Comparison of ENCODE assay signal across 11 cellular contexts in genomic region chr10:8444630-8445029, GRCh38.
DNase-seq lines count a peak whose midpoint lies in the region; ATAC-seq and TF ChIP-seq lines count a peak whose summit lies in the region.
"Had no signal": no experiment of that assay in that cellular context is flagged by ENCODE, and none has a peak within 500 bp of the region (broad histone marks: within the 10 kb centered on the region; RNA-seq: fewer than 3 reads in every experiment).

No MANE protein-coding gene starts in this region.

- peak; percentile 100 for ATAC-seq in activated naive CD8-positive, alpha-beta T cell treated with anti-CD3 and anti-CD28 coated beads, Interleukin-2, amount 10 ng/mL, durations not matched to agents 7 days and 5 days (ENCODE audit: low read depth)
- ATAC-seq in psoas muscle: no peak
- ATAC-seq in GM18519 (IDR thresholded peaks at IDR 0.05; ENCODE audit: low FRiP score, unreplicated experiment): no peak
- ATAC-seq in GM21528 (IDR thresholded peaks at IDR 0.05; ENCODE audit: low FRiP score, unreplicated experiment): no peak
- ATAC-seq in HG03025 (IDR thresholded peaks at IDR 0.05; ENCODE audit: low FRiP score, unreplicated experiment): no peak

- H3K9me3 ChIP-seq in psoas muscle (no peaks in the 10 kb centered on the region), smooth muscle cell (replicated peaks; ENCODE audit: low read depth) (no peaks in the 10 kb centered on the region)
- H3K9me3 ChIP-seq: HAP-1 had no signal

- peaks cover 22% of the 10 kb centered on the region for H3K27me3 Mint-ChIP-seq in activated naive CD8-positive, alpha-beta T cell treated with anti-CD3 and anti-CD28 coated beads, Interleukin-2, amount 10 ng/mL, durations not matched to agents 7 days and 5 days

- no peaks in the 10 kb centered on the region for H3K9me3 Mint-ChIP-seq in activated naive CD8-positive, alpha-beta T cell treated with anti-CD3 and anti-CD28 coated beads, Interleukin-2, amount 10 ng/mL, durations not matched to agents 7 days and 5 days

- no peaks in the 10 kb centered on the region for H3K36me3 ChIP-seq in psoas muscle (ENCODE audit: insufficient read depth in 1 of 2, low read depth in 1 of 2)
- no peaks in the 10 kb centered on the region for H3K36me3 ChIP-seq in smooth muscle cell (ENCODE audit: low read depth)
- H3K36me3 ChIP-seq: HAP-1 had no signal

- no peak overlapping the region for H3K27ac Mint-ChIP-seq in activated naive CD8-positive, alpha-beta T cell treated with anti-CD3 and anti-CD28 coated beads, Interleukin-2, amount 10 ng/mL, durations not matched to agents 7 days and 5 days

- H3K4me3 ChIP-seq in Jurkat, Clone E6-1 (ENCODE audit: low read length): no peak overlapping the region
- no peak overlapping the region for H3K4me3 ChIP-seq in psoas muscle
- H3K4me3 ChIP-seq in smooth muscle cell: no peak overlapping the region
- H3K4me3 ChIP-seq: HAP-1 had no signal

- H4K20me1 ChIP-seq in smooth muscle cell (ENCODE audit: low read depth): no peaks in the 10 kb centered on the region

- H3K27me3 ChIP-seq in psoas muscle (ENCODE audit: insufficient read depth in 3 of 3, low read length in 2 of 3) (peaks cover 0 to 3% (median 2%) of the 10 kb centered on the region in 3 donors), smooth muscle cell (ENCODE audit: low read depth) (peaks cover 54% of the 10 kb centered on the region)

- H3K9ac ChIP-seq in smooth muscle cell (ENCODE audit: low read depth): no peak overlapping the region

- no peak overlapping the region for H3K4me3 Mint-ChIP-seq in activated naive CD8-positive, alpha-beta T cell treated with anti-CD3 and anti-CD28 coated beads, Interleukin-2, amount 10 ng/mL, durations not matched to agents 7 days and 5 days

- H3K36me3 Mint-ChIP-seq in activated naive CD8-positive, alpha-beta T cell treated with anti-CD3 and anti-CD28 coated beads, Interleukin-2, amount 10 ng/mL, durations not matched to agents 7 days and 5 days: no peaks in the 10 kb centered on the region

- peaks cover 9% of the 10 kb centered on the region for H3K4me1 Mint-ChIP-seq in activated naive CD8-positive, alpha-beta T cell treated with anti-CD3 and anti-CD28 coated beads, Interleukin-2, amount 10 ng/mL, durations not matched to agents 7 days and 5 days

- peak; percentile 13 for TF ChIP-seq CTCF in psoas muscle (IDR thresholded peaks at IDR 0.05)
- TF ChIP-seq CTCF in smooth muscle cell (IDR thresholded peaks at IDR 0.05; ENCODE audit: borderline replicate concordance, insufficient read depth, poor library complexity, severe bottlenecking): no peak

- intact Hi-C loops in psoas muscle (cut with DNase I): no loop called here

- 14 to 19% (median 15%) methylated on average over 7 of the region's 7 CpGs for WGBS in psoas muscle, 3 donors
- 25% methylated on average over 7 of the region's 7 CpGs for WGBS in smooth muscle cell (ENCODE audit: low lambda C conversion rate)

- H3F3A ChIP-seq in smooth muscle cell (ENCODE audit: low read depth): no peaks in the 10 kb centered on the region

- peak; percentile 25 for DNase-seq in Daoy (ENCODE audit: low read depth)
- peak; percentile 57 for DNase-seq in Jurkat, Clone E6-1 (ENCODE audit: low read depth, low spot score)
- DNase-seq in activated naive CD8-positive, alpha-beta T cell treated with anti-CD3 and anti-CD28 coated beads, Interleukin-2, amount 10 ng/mL, durations not matched to agents 7 days and 5 days: peak; percentile 45
- no peak for DNase-seq in psoas muscle
- DNase-seq in smooth muscle cell (lab: John Stamatoyannopoulos, UW; ENCODE audit: unreplicated experiment): no peak
- DNase-seq: kidney glomerular epithelial cell, NCI-H1048 had no signal

- no peak overlapping the region for H3K4me2 ChIP-seq in smooth muscle cell

- H2AFZ ChIP-seq in smooth muscle cell (ENCODE audit: low read depth): no peak overlapping the region

- H3K4me1 ChIP-seq in psoas muscle (no peaks in the 10 kb centered on the region), smooth muscle cell (ENCODE audit: low read depth) (no peaks in the 10 kb centered on the region)
- H3K4me1 ChIP-seq: HAP-1 had no signal

- no peak overlapping the region for H3K27ac ChIP-seq in psoas muscle
- H3K27ac ChIP-seq in smooth muscle cell (ENCODE audit: low read depth): no peak overlapping the region

- no peaks in the 10 kb centered on the region for H3K79me2 ChIP-seq in smooth muscle cell (ENCODE audit: low read depth)

- POLR2A ChIA-PET in activated naive CD8-positive, alpha-beta T cell treated with anti-CD3 and anti-CD28 coated beads, Interleukin-2, amount 10 ng/mL, durations not matched to agents 7 days and 5 days (lab: Charles Lee): interaction anchor here (0.7 to 1.3 kb wide), 3 partner anchors 28 to 385 kb away, joined by 3 to 8 read pairs (median 4); no protein-coding TSS in a partner anchor

Comparison
In these comparisons a context has a peak if more than half of its experiments do, and no peak if none do; other contexts are left out.
1. DNase-seq: peak in Daoy (single experiment), Jurkat, Clone E6-1 (single experiment) and activated naive CD8-positive, alpha-beta T cell treated with anti-CD3 and anti-CD28 coated beads, Interleukin-2, amount 10 ng/mL, durations not matched to agents 7 days and 5 days (single experiment); none in psoas muscle (0 of 2) and smooth muscle cell (single experiment).